Comparison of ENCODE assay signal across 28 cellular contexts in the genomic region with DNA sequence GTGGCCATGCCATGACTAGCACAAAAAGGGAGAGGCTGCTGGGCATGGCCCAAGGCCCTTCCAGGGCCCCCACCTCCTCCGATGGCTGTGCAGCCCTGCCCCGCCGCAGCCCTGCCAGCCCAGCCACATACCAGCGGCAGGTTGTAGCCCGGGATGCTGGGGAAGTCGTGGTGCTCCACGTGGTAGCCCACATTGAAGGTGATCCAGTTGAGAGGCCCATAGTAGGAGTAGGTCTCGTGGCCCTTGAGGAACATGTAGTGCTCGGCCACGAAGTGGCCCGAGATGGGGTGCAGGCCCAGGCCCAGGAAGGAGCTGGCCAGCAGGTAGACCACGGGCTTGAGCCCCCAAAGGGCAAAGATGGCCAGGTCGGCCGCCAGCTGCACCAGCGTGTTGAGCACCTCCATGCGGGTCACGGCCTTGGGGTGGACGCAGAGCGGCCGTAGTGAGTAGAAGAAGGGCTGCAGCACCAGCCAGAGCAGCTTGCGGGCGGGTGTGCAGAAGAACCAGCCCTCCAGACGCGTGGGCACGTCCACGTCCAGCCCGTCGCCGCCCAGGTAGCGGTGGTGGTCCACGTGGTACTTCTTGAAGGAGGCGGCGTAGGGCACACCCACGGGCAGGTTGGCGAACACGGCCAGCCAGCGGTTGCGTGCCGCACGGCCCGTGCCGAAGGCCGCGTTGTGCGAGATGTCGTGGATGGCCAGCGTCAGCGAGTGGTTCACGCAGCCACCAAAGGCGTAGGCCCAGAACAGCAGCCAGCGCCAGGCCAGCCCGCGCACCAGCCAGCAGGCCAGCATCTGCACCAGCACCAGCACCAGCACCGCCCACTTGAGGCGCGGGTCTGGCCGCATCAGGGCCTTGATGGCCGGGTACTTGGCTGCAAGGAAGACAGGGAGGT. TPM values are rescaled to one million over a fixed set of nuclear protein-coding genes. Genes with fewer than 3 reads are reported as not detected.
DNase-seq lines count a peak whose midpoint lies in the region; ATAC-seq and TF ChIP-seq lines count a peak whose summit lies in the region.
"Had no signal": no experiment of that assay in that cellular context is flagged by ENCODE, and none has a peak within 500 bp of the region (broad histone marks: within the 10 kb centered on the region; RNA-seq: fewer than 3 reads in every experiment).

No MANE protein-coding gene starts in this region.

- no peak for ATAC-seq in CD4-positive, CD25-positive, alpha-beta regulatory T cell (ENCODE audit: low read depth in 2 of 2)
- ATAC-seq: activated CD4-positive, CD25-positive, alpha-beta regulatory T cell treated with anti-CD3 and anti-CD28 coated beads, Interleukin-2, amount 50 U/mL, for 24 hours; activated T-cell treated with anti-CD3 and anti-CD28 coated beads, Interleukin-2, amount 50 U/mL, for 4 hours; HCT116; heart right ventricle; T-cell had no signal

- H3K36me3 ChIP-seq in BLaER1: peaks cover 9% of the 10 kb centered on the region
- H3K36me3 ChIP-seq in CD4-positive, CD25-positive, alpha-beta regulatory T cell (ENCODE audit: control insufficient read depth, insufficient read depth, low read length): peaks cover 1% of the 10 kb centered on the region
- no peaks in the 10 kb centered on the region for H3K36me3 ChIP-seq in neural progenitor cell
- H3K36me3 ChIP-seq in OCI-LY7 (ENCODE audit: insufficient read depth, low read length): no peaks in the 10 kb centered on the region

- H3K9me3 Mint-ChIP-seq in CD4-positive, CD25-positive, alpha-beta regulatory T cell: peaks cover 0 to 8% (median 0%) of the 10 kb centered on the region in 7 donors
- H3K9me3 Mint-ChIP-seq in neural progenitor cell: peaks cover 5% of the 10 kb centered on the region
- H3K9me3 Mint-ChIP-seq: activated naive CD4-positive, alpha-beta T cell treated with anti-CD3 and anti-CD28 coated beads, Interleukin-2, amount 50 U/mL, for 24 hours; activated T-cell treated with anti-CD3 and anti-CD28 coated beads, Interleukin-2, amount 50 U/mL, for 4 hours; endodermal cell; T-cell; type B pancreatic cell had no signal

- no peak for TF ChIP-seq CTCF in neural progenitor cell (IDR thresholded peaks at IDR 0.05)
- no peak for TF ChIP-seq CTCF in OCI-LY7 (conservative IDR thresholded peaks at IDR 0.05; ENCODE audit: low read length)
- no peak for TF ChIP-seq CTCF in GM20000 (IDR thresholded peaks at IDR 0.05; ENCODE audit: extremely low read depth, missing control alignments)

- H3K9ac ChIP-seq in BLaER1: no peak overlapping the region
- no peak overlapping the region for H3K9ac ChIP-seq in neural progenitor cell

- H3K4me1 ChIP-seq in BLaER1 (peaks cover 50% of the 10 kb centered on the region), neural progenitor cell (no peaks in the 10 kb centered on the region), OCI-LY7 (ENCODE audit: insufficient read depth, low read length, poor library complexity, severe bottlenecking) (peaks cover 22% of the 10 kb centered on the region)
- H3K4me1 ChIP-seq in CD4-positive, CD25-positive, alpha-beta regulatory T cell (ENCODE audit: control insufficient read depth, insufficient read depth, low read length, poor library complexity, severe bottlenecking): peaks cover 13% of the 10 kb centered on the region

- no TSS peak for BruUV-seq in OCI-LY7 (replicated peaks; lab: Mats Ljungman, UMichigan)

- H3K4me3 Mint-ChIP-seq in CD4-positive, CD25-positive, alpha-beta regulatory T cell: peak overlapping the region in 1 of 4 donors; percentile 51
- H3K4me3 Mint-ChIP-seq in neural progenitor cell: no peak overlapping the region
- H3K4me3 Mint-ChIP-seq: activated T-cell treated with anti-CD3 and anti-CD28 coated beads, Interleukin-2, amount 50 U/mL, for 4 hours; dendritic cell treated with granulocyte-macrophage colony-stimulating factor and Interleukin-4, amounts not matched to agents 40 ng/mL and 50 ng/mL, for 4 days; endodermal cell; type B pancreatic cell had no signal

- H3K79me2 ChIP-seq in neural progenitor cell (ENCODE audit: low read depth) (no peaks in the 10 kb centered on the region), OCI-LY7 (ENCODE audit: insufficient read depth, low read depth, low read length) (no peaks in the 10 kb centered on the region)

- no peaks in the 10 kb centered on the region for H3K9me2 ChIP-seq in OCI-LY7 (ENCODE audit: insufficient read depth, low read length)

- H3K27me3 ChIP-seq in BLaER1: no peaks in the 10 kb centered on the region
- no peaks in the 10 kb centered on the region for H3K27me3 ChIP-seq in CD4-positive, CD25-positive, alpha-beta regulatory T cell (ENCODE audit: control insufficient read depth, insufficient read depth, low read length)
- H3K27me3 ChIP-seq in neural progenitor cell: no peaks in the 10 kb centered on the region

- POLR2A ChIA-PET in OCI-LY7 (lab: Charles Lee): no interaction called here

- H4K20me1 ChIP-seq in BLaER1 (no peaks in the 10 kb centered on the region; the same call in 1 of the 2 replicates), neural progenitor cell (ENCODE audit: low read depth) (no peaks in the 10 kb centered on the region), OCI-LY7 (ENCODE audit: insufficient read depth, low read length) (no peaks in the 10 kb centered on the region)

- peak overlapping the region; percentile 89; the same call in 1 of the 2 replicates for H3K4me2 ChIP-seq in BLaER1
- no peak overlapping the region for H3K4me2 ChIP-seq in neural progenitor cell
- H3K4me2 ChIP-seq in OCI-LY7 (ENCODE audit: low read length): no peak overlapping the region

- peaks cover 9% of the 10 kb centered on the region for H3K27me3 Mint-ChIP-seq in CD4-positive, CD25-positive, alpha-beta regulatory T cell
- H3K27me3 Mint-ChIP-seq in neural progenitor cell (ENCODE audit: insufficient read depth, low read depth): peaks cover 11% of the 10 kb centered on the region
- H3K27me3 Mint-ChIP-seq: activated naive CD4-positive, alpha-beta T cell treated with anti-CD3 and anti-CD28 coated beads, Interleukin-2, amount 50 U/mL, for 24 hours; T-cell; type B pancreatic cell had no signal

- DNase-seq in CD4-positive, CD25-positive, alpha-beta regulatory T cell: no peak
- no peak for DNase-seq in caudate nucleus (lab: John Stamatoyannopoulos, UW)
- no peak for DNase-seq in neural progenitor cell (ENCODE audit: low spot score)
- no peak for DNase-seq in cardiac septum (ENCODE audit: low spot score)
- DNase-seq in OCI-LY7 (ENCODE audit: low spot score): no peak
- DNase-seq in GM20000 (ENCODE audit: low spot score): no peak
- DNase-seq: activated T-cell treated with anti-CD3 and anti-CD28 coated beads, Interleukin-2, amount 50 U/mL, for 4 hours; C1 segment of cervical spinal cord; endodermal cell; foreskin keratinocyte; GF-D8; heart right ventricle; mammary epithelial cell; NCI-H146; NCI-H2107; NCI-H774; RPMI8226; T-cell had no signal

- H3K4me1 Mint-ChIP-seq in CD4-positive, CD25-positive, alpha-beta regulatory T cell: peaks cover 0 to 30% (median 6%) of the 10 kb centered on the region in 4 donors
- H3K4me1 Mint-ChIP-seq in neural progenitor cell: no peaks in the 10 kb centered on the region
- H3K4me1 Mint-ChIP-seq: endodermal cell had no signal

- H3K36me3 Mint-ChIP-seq in CD4-positive, CD25-positive, alpha-beta regulatory T cell: no peaks in the 10 kb centered on the region
- no peaks in the 10 kb centered on the region for H3K36me3 Mint-ChIP-seq in neural progenitor cell
- H3K36me3 Mint-ChIP-seq: activated naive CD4-positive, alpha-beta T cell treated with anti-CD3 and anti-CD28 coated beads, Interleukin-2, amount 50 U/mL, for 24 hours; T-cell; type B pancreatic cell had no signal

- intact Hi-C loops in cardiac septum (cut with DNase I) (no loop called here), OCI-LY7 (cut with micrococcal nuclease; ENCODE audit: unreplicated experiment) (no loop called here)

- peak overlapping the region; percentile 79 for H3K27ac ChIP-seq in BLaER1
- H3K27ac ChIP-seq in CD4-positive, CD25-positive, alpha-beta regulatory T cell (ENCODE audit: insufficient read depth, low read length, poor library complexity, severe bottlenecking): no peak overlapping the region
- H3K27ac ChIP-seq in caudate nucleus (ENCODE audit: low read depth, low read length): peak overlapping the region; percentile 55
- H3K27ac ChIP-seq in neural progenitor cell: no peak overlapping the region
- H3K27ac ChIP-seq in OCI-LY7 (ENCODE audit: low read depth, low read length, poor library complexity, severe bottlenecking): no peak overlapping the region
- H3K27ac ChIP-seq: esophagus muscularis mucosa, foreskin keratinocyte, heart right ventricle, HL-60 had no signal

- H3K9me3 ChIP-seq in BLaER1 (no peaks in the 10 kb centered on the region; the same call in 1 of the 2 replicates), neural progenitor cell (ENCODE audit: low read depth) (no peaks in the 10 kb centered on the region), OCI-LY7 (ENCODE audit: low read length) (no peaks in the 10 kb centered on the region)
- no peaks in the 10 kb centered on the region for H3K9me3 ChIP-seq in CD4-positive, CD25-positive, alpha-beta regulatory T cell (ENCODE audit: control insufficient read depth in 2 of 2, low read length in 2 of 2)
- H3K9me3 ChIP-seq: esophagus muscularis mucosa, heart right ventricle had no signal

- H3K4me3 ChIP-seq in BLaER1: no peak overlapping the region
- no peak overlapping the region for H3K4me3 ChIP-seq in CD4-positive, CD25-positive, alpha-beta regulatory T cell (ENCODE audit: low read depth, low read length)
- no peak overlapping the region for H3K4me3 ChIP-seq in neural progenitor cell
- H3K4me3 ChIP-seq in OCI-LY7 (ENCODE audit: low read depth, low read length, poor library complexity, severe bottlenecking): no peak overlapping the region
- H3K4me3 ChIP-seq: esophagus muscularis mucosa, heart right ventricle had no signal

- CTCF ChIA-PET in OCI-LY7 (lab: Charles Lee; ENCODE audit: unreplicated experiment): no interaction called here

- H2AFZ ChIP-seq in neural progenitor cell (replicated peaks): no peak overlapping the region
- H2AFZ ChIP-seq in OCI-LY7 (ENCODE audit: low read length): no peak overlapping the region

- H3F3A ChIP-seq in neural progenitor cell (ENCODE audit: low read depth): no peaks in the 10 kb centered on the region

- peak overlapping the region in 2 of 3 donors; percentile 60 to 63 for H3K27ac Mint-ChIP-seq in CD4-positive, CD25-positive, alpha-beta regulatory T cell
- peak overlapping the region; percentile 37 for H3K27ac Mint-ChIP-seq in neural progenitor cell
- H3K27ac Mint-ChIP-seq: dendritic cell treated with granulocyte-macrophage colony-stimulating factor and Interleukin-4, amounts not matched to agents 40 ng/mL and 50 ng/mL, for 4 days; endodermal cell; type B pancreatic cell had no signal

RNA-seq across cellular contexts. Expression of a gene that starts 10.4 kb away (rescaled TPM):
- total RNA-seq in CD4-positive, CD25-positive, alpha-beta regulatory T cell: not detected
- polyA plus RNA-seq in CD4-positive, CD25-positive, alpha-beta regulatory T cell: under 1 TPM; 0.09 to 0.35 (median 0.17) TPM
- 0.25 TPM in 1 of 2 replicates, not detected in the other for total RNA-seq in neural progenitor cell (ENCODE audit: low replicate concordance)
- total RNA-seq in cardiac septum: not detected
- total RNA-seq in OCI-LY7 (2014; rRNA removed; shearing (Covaris generic)): 2.0 and 8.3 TPM in 2 replicates
- 12.2 and 14.6 TPM in 2 replicates for total RNA-seq in OCI-LY7 (2022)
- total RNA-seq: LHCN-M2, SK-MEL-5 had no signal

Comparison
In these comparisons a context has a peak if more than half of its experiments do, and no peak if none do; other contexts are left out.
1. H3K27ac ChIP-seq: peak in BLaER1 (single experiment) and caudate nucleus (single experiment); none in CD4-positive, CD25-positive, alpha-beta regulatory T cell (single experiment), neural progenitor cell (single experiment) and OCI-LY7 (single experiment).